In the genomic region with DNA sequence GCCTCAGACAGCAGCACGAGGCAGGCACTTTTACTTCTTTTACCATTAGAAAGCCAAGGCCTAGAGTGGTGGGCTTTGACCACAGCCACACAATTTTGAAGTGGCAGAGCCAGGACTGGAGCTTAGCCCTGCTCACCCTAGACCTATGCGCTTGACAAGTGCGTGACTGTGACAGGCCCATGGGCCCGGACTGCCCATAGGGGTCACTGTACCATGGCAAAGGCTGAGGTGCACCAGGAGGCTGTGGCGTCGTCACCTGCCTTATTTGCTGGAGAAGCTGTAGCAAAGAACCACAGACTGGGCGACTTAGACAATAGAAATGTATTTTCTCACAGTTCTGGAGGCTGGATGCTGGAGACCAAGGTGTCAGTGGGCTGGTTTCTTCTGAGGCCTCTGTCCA, we compare ENCODE assay signal across 15 cellular contexts. TPM values are rescaled to one million over a fixed set of nuclear protein-coding genes. Genes with fewer than 3 reads are reported as not detected.
A peak's percentile ranks its signal among the peaks of the same experiment; 100 is the strongest.
DNase-seq lines count a peak whose midpoint lies in the region; ATAC-seq and TF ChIP-seq lines count a peak whose summit lies in the region.
"Had no signal": no experiment of that assay in that cellular context is flagged by ENCODE, and none has a peak within 500 bp of the region (broad histone marks: within the 10 kb centered on the region; RNA-seq: fewer than 3 reads in every experiment).

No MANE protein-coding gene starts in this region.

- intact Hi-C loops in A673 (cut with micrococcal nuclease; ENCODE audit: unreplicated experiment) (loop anchor here (5.0 kb wide), 1 partner anchor 142 kb away; no protein-coding TSS in a partner anchor), PC-9 (cut with micrococcal nuclease; ENCODE audit: unreplicated experiment) (loop anchor here (2.0 to 5.0 kb wide), 3 partner anchors 142 to 467 kb away; no protein-coding TSS in a partner anchor)

- ATAC-seq in DND-41 (ENCODE audit: insufficient read depth, low read depth) (peak; percentile 23; the same call in 1 of the 3 replicates), HG03095 (IDR thresholded peaks at IDR 0.05; ENCODE audit: unreplicated experiment) (no peak)
- ATAC-seq: activated CD4-positive, CD25-positive, alpha-beta regulatory T cell treated with anti-CD3 and anti-CD28 coated beads, Interleukin-2, amount 50 U/mL, for 24 hours; GM12878; left ventricle myocardium superior had no signal

- H3K27ac ChIP-seq in A673 (ENCODE audit: low read depth, low read length, poor library complexity, severe bottlenecking) (no peak overlapping the region), DND-41 (ENCODE audit: low read length) (no peak overlapping the region), PC-9 (no peak overlapping the region), endodermal cell (ENCODE audit: low read depth, low read length) (no peak overlapping the region)
- H3K27ac ChIP-seq: BLaER1 had no signal

- H4K20me1 ChIP-seq in DND-41 (ENCODE audit: insufficient read depth, low read length) (no peaks in the 10 kb centered on the region; the same call in 1 of the 2 replicates), PC-9 (ENCODE audit: insufficient read depth) (no peaks in the 10 kb centered on the region)

- CTCF ChIA-PET in A673 (lab: Charles Lee), result no interaction called here
- CTCF ChIA-PET in PC-9 (lab: Charles Lee), result no interaction called here

- H3K9me3 Mint-ChIP-seq in endodermal cell, result no peaks in the 10 kb centered on the region

- H3K27me3 Mint-ChIP-seq in endodermal cell (ENCODE audit: insufficient read depth), result no peaks in the 10 kb centered on the region

- H3K36me3 ChIP-seq in A673 (ENCODE audit: insufficient read depth, low read length, poor library complexity, severe bottlenecking), result no peaks in the 10 kb centered on the region
- peaks cover 3% of the 10 kb centered on the region for H3K36me3 ChIP-seq in DND-41 (ENCODE audit: insufficient read depth, low read length)
- H3K36me3 ChIP-seq in PC-9 (ENCODE audit: low read depth), result no peaks in the 10 kb centered on the region
- H3K36me3 ChIP-seq in endodermal cell (ENCODE audit: control insufficient read depth, insufficient read depth, low read length), result no peaks in the 10 kb centered on the region

- WGBS in endodermal cell (ENCODE audit: insufficient coverage in 1 of 2, insufficient read length in 1 of 2), 2 experiments, result 89 to 90% methylated on average over 7 of the region's 7 CpGs

- no peak overlapping the region for H3K4me3 Mint-ChIP-seq in endodermal cell

- no peak overlapping the region for H3K4me3 ChIP-seq in A673 (ENCODE audit: low read depth, low read length, poor library complexity, severe bottlenecking)
- H3K4me3 ChIP-seq in DND-41 (ENCODE audit: low read depth in 1 of 2, low read length in 2 of 2), result no peak overlapping the region
- no peak overlapping the region for H3K4me3 ChIP-seq in PC-9
- H3K4me3 ChIP-seq in endodermal cell (ENCODE audit: low read length), result no peak overlapping the region
- H3K4me3 ChIP-seq: BLaER1, GM12878 had no signal

- POLR2A ChIA-PET in A673 (lab: Charles Lee; ENCODE audit: low non-redundant PET), result no interaction called here
- POLR2A ChIA-PET in PC-9 (lab: Charles Lee; ENCODE audit: unreplicated experiment), result interaction anchor here (0.7 kb wide), 1 partner anchor 61 kb away, joined by 3 read pairs; no protein-coding TSS in a partner anchor

- H3K79me2 ChIP-seq in DND-41 (ENCODE audit: insufficient read depth, low read length), result no peaks in the 10 kb centered on the region
- H3K79me2 ChIP-seq in PC-9 (ENCODE audit: low read depth), result no peaks in the 10 kb centered on the region

- no peaks in the 10 kb centered on the region for H3K36me3 Mint-ChIP-seq in endodermal cell (ENCODE audit: low read depth)

- H3K27ac Mint-ChIP-seq in endodermal cell, result no peak overlapping the region

- no peak overlapping the region for H3K4me2 ChIP-seq in DND-41 (ENCODE audit: insufficient read depth, low read length)
- H3K4me2 ChIP-seq in PC-9, result no peak overlapping the region
- H3K4me2 ChIP-seq: BLaER1 had no signal

- H2AFZ ChIP-seq in DND-41 (ENCODE audit: low read depth, low read length), result no peak overlapping the region
- no peak overlapping the region for H2AFZ ChIP-seq in PC-9

- H3K9me2 ChIP-seq in PC-9 (ENCODE audit: insufficient read depth), result no peaks in the 10 kb centered on the region

- no peaks in the 10 kb centered on the region for H3K27me3 ChIP-seq in A673 (replicated peaks; ENCODE audit: insufficient read depth, low read depth, low read length, poor library complexity)
- H3K27me3 ChIP-seq in DND-41 (ENCODE audit: insufficient read depth, low read length, poor library complexity), result no peaks in the 10 kb centered on the region
- H3K27me3 ChIP-seq in PC-9 (ENCODE audit: insufficient read depth, low read depth), result no peaks in the 10 kb centered on the region
- no peaks in the 10 kb centered on the region for H3K27me3 ChIP-seq in endodermal cell (ENCODE audit: control insufficient read depth, insufficient read depth, low read length, poor library complexity, severe bottlenecking)
- H3K27me3 ChIP-seq: BLaER1 had no signal

- peaks cover 9% of the 10 kb centered on the region for H3K4me1 Mint-ChIP-seq in endodermal cell

- no peak for DNase-seq in A673 (ENCODE audit: low spot score)
- DNase-seq in DND-41, result no peak
- DNase-seq in PC-9, result no peak
- DNase-seq in endodermal cell, result peak; percentile 84
- no peak for DNase-seq in NCI-H226
- DNase-seq in NCI-H345 treated with DMSO at 0.1 percent for 48 hours (lab: John Stamatoyannopoulos, UW; ENCODE audit: unreplicated experiment), result no peak
- no peak for DNase-seq in HCEC 1CT
- DNase-seq: activated T-cell treated with anti-CD3 and anti-CD28 coated beads for 4 hours, left ventricle myocardium superior, NCI-H2171 treated with DMSO at 0.1 percent for 48 hours had no signal

- 0 out of 2 replicates have a peak, but pooled peaks have one; percentile 27 for TF ChIP-seq CTCF in A673 (conservative IDR thresholded peaks at IDR 0.05; ENCODE audit: low read depth, low read length)
- TF ChIP-seq CTCF in DND-41 (IDR thresholded peaks at IDR 0.05; ENCODE audit: borderline replicate concordance, extremely low read depth, low read length, poor library complexity, severe bottlenecking), result peak; percentile 40
- TF ChIP-seq CTCF in PC-9 (conservative IDR thresholded peaks at IDR 0.05), result 0 out of 2 replicates have a peak, but pooled peaks have one; percentile 13
- peak; percentile 67 for TF ChIP-seq CTCF in endodermal cell (conservative IDR thresholded peaks at IDR 0.05)

- H3K4me1 ChIP-seq in A673 (ENCODE audit: insufficient read depth, low read length, poor library complexity, severe bottlenecking) (no peaks in the 10 kb centered on the region), DND-41 (ENCODE audit: insufficient read depth, low read length) (no peaks in the 10 kb centered on the region), PC-9 (replicated peaks; ENCODE audit: insufficient read depth) (no peaks in the 10 kb centered on the region), endodermal cell (ENCODE audit: control insufficient read depth, insufficient read depth, low read length) (no peaks in the 10 kb centered on the region)

- no peaks in the 10 kb centered on the region for H3F3A ChIP-seq in PC-9 (ENCODE audit: insufficient read depth, low read depth)

- BruUV-seq in A673 (replicated peaks; lab: Mats Ljungman, UMichigan), result no TSS peak
- BruUV-seq in PC-9 (replicated peaks; lab: Mats Ljungman, UMichigan), result no TSS peak

- H3K9me3 ChIP-seq in A673 (ENCODE audit: low read depth, low read length, poor library complexity, severe bottlenecking) (no peaks in the 10 kb centered on the region), DND-41 (ENCODE audit: insufficient read depth, low read length, severe bottlenecking) (no peaks in the 10 kb centered on the region), PC-9 (ENCODE audit: insufficient read depth, low read depth) (no peaks in the 10 kb centered on the region), endodermal cell (ENCODE audit: control insufficient read depth, low read length) (no peaks in the 10 kb centered on the region)
- H3K9me3 ChIP-seq: BLaER1 had no signal

- H3K9ac ChIP-seq in DND-41 (ENCODE audit: low read depth, low read length) (no peak overlapping the region), endodermal cell (ENCODE audit: extremely low read depth, low read length, poor library complexity, severe bottlenecking) (no peak overlapping the region)
- H3K9ac ChIP-seq: BLaER1 had no signal

RNA-seq across cellular contexts. Expression of a gene that starts 2.6 kb away (rescaled TPM):
- not detected in 2 replicates for total RNA-seq in A673 (2021)
- not detected in 2 replicates for total RNA-seq in PC-9 (2021)
- total RNA-seq in endodermal cell, result 1 to 10 TPM in 1 of 2 donors, under 1 TPM in 1; 0.46 to 3.2 TPM
- 0.36 TPM for polyA plus RNA-seq in endodermal cell (2013, experiment 1 of 2)
- not detected for polyA plus RNA-seq in endodermal cell (2013, experiment 2 of 2)
- total RNA-seq: GM12878, left ventricle myocardium superior, temporal lobe had no signal
- polyA plus RNA-seq: GM12878 had no signal

RNA-seq across cellular contexts. Expression of a gene that starts 3.7 kb away (rescaled TPM):
- total RNA-seq in A673 (2021) (3.2 TPM in 2 replicates), PC-9 (2021) (1.4 and 1.7 TPM in 2 replicates), endodermal cell (1 to 10 TPM; 1.8 to 3.5 TPM)
- 1.4 TPM for polyA plus RNA-seq in endodermal cell (2013, experiment 1 of 2)
- polyA plus RNA-seq in endodermal cell (2013, experiment 2 of 2), result 0.95 TPM

RNA-seq across cellular contexts. Expression of a gene that starts 18.9 kb away (rescaled TPM):
- 38.9 and 39.3 TPM in 2 replicates for total RNA-seq in A673 (2021)
- 57.2 and 114 TPM in 2 replicates for total RNA-seq in PC-9 (2021)
- total RNA-seq in endodermal cell, result 10 to 100 TPM; 58.4 to 60.6 TPM
- polyA plus RNA-seq in endodermal cell (2013, experiment 1 of 2), result 26.4 TPM
- polyA plus RNA-seq in endodermal cell (2013, experiment 2 of 2), result 23.9 TPM

RNA-seq across cellular contexts. Expression of a gene that starts 55.6 kb away (rescaled TPM):
- total RNA-seq in A673 (2021) (53.9 and 56.2 TPM in 2 replicates), PC-9 (2021) (45.9 and 51.8 TPM in 2 replicates), endodermal cell (10 to 100 TPM; 46.9 to 50.4 TPM)
- polyA plus RNA-seq in endodermal cell (2013, experiment 1 of 2), result 41.0 TPM
- 37.9 TPM for polyA plus RNA-seq in endodermal cell (2013, experiment 2 of 2)

Comparison
In these comparisons a context has a peak if more than half of its experiments do, and no peak if none do; other contexts are left out.
1. CTCF ChIP-seq: peak in every context shown above with its lines; median percentile 67 in endodermal cell; 40 in DND-41; 27 in A673; 13 in PC-9.